In the genomic region with DNA sequence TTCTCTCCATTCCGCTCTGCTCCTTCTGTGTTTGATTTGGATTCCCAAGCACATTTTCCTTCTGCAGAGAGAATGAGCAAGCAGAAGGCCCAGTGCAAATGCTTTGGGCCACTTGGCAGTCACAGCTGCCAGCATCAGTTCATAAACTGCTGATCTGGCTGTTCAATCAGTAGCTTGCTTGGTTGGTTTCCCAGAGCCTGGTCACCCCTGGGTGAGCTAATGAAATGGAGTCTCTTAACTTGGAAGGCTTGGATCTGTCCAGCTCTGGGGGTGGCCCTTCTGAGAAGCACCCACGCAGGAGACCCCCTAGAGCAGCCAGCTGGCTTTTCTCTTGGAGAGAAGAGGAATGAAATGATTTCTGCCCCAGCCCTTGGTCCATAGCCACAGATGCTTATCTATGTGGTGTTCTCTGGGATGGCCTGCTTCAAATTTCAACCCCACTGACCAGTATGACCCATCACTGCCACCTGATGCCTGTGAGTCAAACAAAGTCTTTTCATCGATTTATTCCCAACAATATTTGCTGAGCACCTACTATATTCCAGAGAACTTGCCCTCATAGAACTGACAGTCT, we compare ENCODE assay signal across 16 cellular contexts. TPM values are rescaled to one million over a fixed set of nuclear protein-coding genes. Genes with fewer than 3 reads are reported as not detected.
DNase-seq lines count a peak whose midpoint lies in the region; ATAC-seq and TF ChIP-seq lines count a peak whose summit lies in the region.
"Had no signal": no experiment of that assay in that cellular context is flagged by ENCODE, and none has a peak within 500 bp of the region (broad histone marks: within the 10 kb centered on the region; RNA-seq: fewer than 3 reads in every experiment).

No MANE protein-coding gene starts in this region.

- 81 to 83% methylated on average over 1 to 2 of the region's 3 CpGs for WGBS in gastroesophageal sphincter (ENCODE audit: low coverage in 1 of 2), 2 donors

- H3K4me1 ChIP-seq in Panc1 (ENCODE audit: control insufficient read depth, insufficient read depth, low read length) (peaks cover 31% of the 10 kb centered on the region), gastroesophageal sphincter (peaks cover 0 to 17% (median 8%) of the 10 kb centered on the region in 3 donors)

- H3K4me1 Mint-ChIP-seq in CD14-positive monocyte: no peaks in the 10 kb centered on the region
- H3K4me1 Mint-ChIP-seq: CD4-positive, alpha-beta memory T cell; stimulated activated naive CD8-positive, alpha-beta T cell treated with anti-CD3 and anti-CD28 coated beads, Interleukin-15, amount 100 ng/mL, for 72 hours; T-helper 17 cell had no signal

- peaks cover 6 to 15% (median 12%) of the 10 kb centered on the region in 3 donors for H3K27me3 Mint-ChIP-seq in CD14-positive monocyte (ENCODE audit: low read depth in 3 of 3)
- H3K27me3 Mint-ChIP-seq: CD4-positive, alpha-beta memory T cell; stimulated activated naive CD8-positive, alpha-beta T cell treated with anti-CD3 and anti-CD28 coated beads, Interleukin-15, amount 100 ng/mL, for 72 hours; T-helper 17 cell had no signal

- TF ChIP-seq POLR2A in gastroesophageal sphincter (IDR thresholded peaks at IDR 0.05): no peak

- H3K9me3 Mint-ChIP-seq in CD14-positive monocyte: peaks cover 0 to 5% (median 1%) of the 10 kb centered on the region in 7 donors
- H3K9me3 Mint-ChIP-seq: CD4-positive, alpha-beta memory T cell had no signal

- CTCF ChIA-PET in Panc1 (lab: Charles Lee): no interaction called here

- in situ Hi-C loops in Panc1 (cut with HindIII; ENCODE audit: low pct_unique_long_range_greater_than_20kb, low sequenced_read_pairs): no loop called here

- H3K9me3 ChIP-seq in Panc1 (ENCODE audit: control insufficient read depth, insufficient read depth, low read depth, low read length) (no peaks in the 10 kb centered on the region), gastroesophageal sphincter (no peaks in the 10 kb centered on the region)

- no peak overlapping the region for H3K4me3 ChIP-seq in Panc1 (ENCODE audit: low read depth in 2 of 2, low read length in 2 of 2)
- H3K4me3 ChIP-seq in fibroblast of villous mesenchyme (ENCODE audit: low read depth, low read length): no peak overlapping the region
- no peak overlapping the region for H3K4me3 ChIP-seq in gastroesophageal sphincter

- H3K4me3 Mint-ChIP-seq in CD14-positive monocyte: no peak overlapping the region
- H3K4me3 Mint-ChIP-seq: activated naive CD8-positive, alpha-beta T cell treated with anti-CD3 and anti-CD28 coated beads, Interleukin-2, amount 10 ng/mL, durations not matched to agents 7 days and 5 days; CD4-positive, alpha-beta memory T cell; memory B cell; stimulated activated naive CD8-positive, alpha-beta T cell treated with anti-CD3 and anti-CD28 coated beads, Interleukin-15, amount 100 ng/mL, for 72 hours; T-helper 17 cell had no signal

- H3K36me3 ChIP-seq in Panc1 (ENCODE audit: control insufficient read depth, insufficient read depth, low read length) (no peaks in the 10 kb centered on the region), gastroesophageal sphincter (no peaks in the 10 kb centered on the region)

- no peak for TF ChIP-seq EP300 in gastroesophageal sphincter (IDR thresholded peaks at IDR 0.05)

- no peaks in the 10 kb centered on the region for H3K36me3 Mint-ChIP-seq in CD14-positive monocyte
- H3K36me3 Mint-ChIP-seq: activated naive CD8-positive, alpha-beta T cell treated with anti-CD3 and anti-CD28 coated beads, Interleukin-2, amount 10 ng/mL, durations not matched to agents 7 days and 5 days; CD4-positive, alpha-beta memory T cell; memory B cell had no signal

- ATAC-seq in Panc1 (no peak), esophagus mucosa (no peak), gastroesophageal sphincter (no peak)
- ATAC-seq: stimulated activated naive CD8-positive, alpha-beta T cell treated with anti-CD3 and anti-CD28 coated beads, Interleukin-15, amount 100 ng/mL, for 72 hours; T-helper 17 cell had no signal

- H3K27ac ChIP-seq in Panc1 (ENCODE audit: low read length): peak overlapping the region; percentile 68; the same call in 1 of the 2 replicates
- H3K27ac ChIP-seq in gastroesophageal sphincter: no peak overlapping the region
- H3K27ac ChIP-seq: KMS-11 had no signal

- peak; percentile 25 for DNase-seq in EL
- no peak for DNase-seq in Panc1 (ENCODE audit: low read depth, low spot score)
- DNase-seq in fibroblast of villous mesenchyme (ENCODE audit: low read depth): peak; percentile 33
- peak; percentile 62 for DNase-seq in pons (ENCODE audit: low spot score)
- no peak for DNase-seq in NCI-H2029 (lab: John Stamatoyannopoulos, UW)
- DNase-seq in CD14-positive monocyte (ENCODE audit: low spot score): no peak
- DNase-seq: CD4-positive, alpha-beta memory T cell; NCI-H2171 treated with DMSO at 0.1 percent for 48 hours; stimulated activated CD4-positive, alpha-beta T cell treated with anti-CD3 and anti-CD28 coated beads, Interleukin-2, amount 100 ng/mL, for 48 hours; stimulated activated naive CD8-positive, alpha-beta T cell treated with anti-CD3 and anti-CD28 coated beads, Interleukin-15, amount 100 ng/mL, for 72 hours; T-helper 17 cell had no signal

- no peak for TF ChIP-seq CTCF in Panc1 (IDR thresholded peaks at IDR 0.05)
- TF ChIP-seq CTCF in fibroblast of villous mesenchyme (IDR thresholded peaks at IDR 0.05; ENCODE audit: insufficient read depth, low read depth, low read length): no peak
- no peak for TF ChIP-seq CTCF in gastroesophageal sphincter (IDR thresholded peaks at IDR 0.05)
- no peak for TF ChIP-seq CTCF in CD14-positive monocyte (IDR thresholded peaks at IDR 0.05)

- H3K27me3 ChIP-seq in Panc1 (ENCODE audit: control insufficient read depth, insufficient read depth, low read length) (no peaks in the 10 kb centered on the region), gastroesophageal sphincter (peaks cover 6% of the 10 kb centered on the region)

- no TSS peak for BruUV-seq in Panc1 (replicated peaks; lab: Mats Ljungman, UMichigan)

- POLR2A ChIA-PET in Panc1 (lab: Charles Lee): interaction anchor here (0.5 kb wide), 1 partner anchor 9 kb away, joined by 5 read pairs; no protein-coding TSS in a partner anchor

- intact Hi-C loops in Panc1 (cut with micrococcal nuclease; ENCODE audit: unreplicated experiment) (no loop called here), CD14-positive monocyte (cut with micrococcal nuclease) (no loop called here)

- H3K27ac Mint-ChIP-seq in CD14-positive monocyte: no peak overlapping the region
- H3K27ac Mint-ChIP-seq: activated naive CD8-positive, alpha-beta T cell treated with anti-CD3 and anti-CD28 coated beads, Interleukin-2, amount 10 ng/mL, durations not matched to agents 7 days and 5 days; CD4-positive, alpha-beta memory T cell; memory B cell; T-helper 17 cell had no signal

RNA-seq across cellular contexts. Expression of a gene that starts 30.3 kb away (rescaled TPM):
- 0.49 TPM for total RNA-seq in Panc1 (2021; ENCODE audit: unreplicated experiment)
- polyA plus RNA-seq in Panc1 (2012; ENCODE audit: insufficient read length): 0.07 TPM
- 3.0 and 3.9 TPM in 2 replicates for total RNA-seq in fibroblast of villous mesenchyme
- total RNA-seq in esophagus mucosa: 0.04 TPM
- total RNA-seq in gastroesophageal sphincter: 1 to 10 TPM; 3.4 to 7.4 (median 5.9) TPM
- not detected for polyA plus RNA-seq in CD14-positive monocyte

RNA-seq across cellular contexts. Expression of a gene that starts 30.5 kb away (rescaled TPM):
- total RNA-seq in Panc1 (2021; ENCODE audit: unreplicated experiment) (4.8 TPM), fibroblast of villous mesenchyme (2.9 and 3.5 TPM in 2 replicates), esophagus mucosa (3.9 TPM), gastroesophageal sphincter (1 to 10 TPM; 2.6 to 4.7 (median 3.4) TPM)
- 4.2 TPM for polyA plus RNA-seq in Panc1 (2012; ENCODE audit: insufficient read length)
- polyA plus RNA-seq in CD14-positive monocyte: 1 to 10 TPM in 1 of 2 donors, under 1 TPM in 1; 0.71 to 1.2 TPM

RNA-seq across cellular contexts. Expression of a gene that starts 45.2 kb away (rescaled TPM):
- 17.3 TPM for total RNA-seq in Panc1 (2021; ENCODE audit: unreplicated experiment)
- polyA plus RNA-seq in Panc1 (2012; ENCODE audit: insufficient read length): 16.5 TPM
- 30.9 and 34.1 TPM in 2 replicates for total RNA-seq in fibroblast of villous mesenchyme
- 3.9 TPM for total RNA-seq in esophagus mucosa
- 10 to 100 TPM; 15.3 to 27.5 (median 19.0) TPM for total RNA-seq in gastroesophageal sphincter
- 1 to 10 TPM; 3.7 to 6.8 TPM for polyA plus RNA-seq in CD14-positive monocyte

Comparison
In these comparisons a context has a peak if more than half of its experiments do, and no peak if none do; other contexts are left out.
1. DNase-seq: peak in EL (single experiment), fibroblast of villous mesenchyme (single experiment) and pons (single experiment); none in Panc1 (single experiment), NCI-H2029 (single experiment) and CD14-positive monocyte (single experiment).